In the genomic region with DNA sequence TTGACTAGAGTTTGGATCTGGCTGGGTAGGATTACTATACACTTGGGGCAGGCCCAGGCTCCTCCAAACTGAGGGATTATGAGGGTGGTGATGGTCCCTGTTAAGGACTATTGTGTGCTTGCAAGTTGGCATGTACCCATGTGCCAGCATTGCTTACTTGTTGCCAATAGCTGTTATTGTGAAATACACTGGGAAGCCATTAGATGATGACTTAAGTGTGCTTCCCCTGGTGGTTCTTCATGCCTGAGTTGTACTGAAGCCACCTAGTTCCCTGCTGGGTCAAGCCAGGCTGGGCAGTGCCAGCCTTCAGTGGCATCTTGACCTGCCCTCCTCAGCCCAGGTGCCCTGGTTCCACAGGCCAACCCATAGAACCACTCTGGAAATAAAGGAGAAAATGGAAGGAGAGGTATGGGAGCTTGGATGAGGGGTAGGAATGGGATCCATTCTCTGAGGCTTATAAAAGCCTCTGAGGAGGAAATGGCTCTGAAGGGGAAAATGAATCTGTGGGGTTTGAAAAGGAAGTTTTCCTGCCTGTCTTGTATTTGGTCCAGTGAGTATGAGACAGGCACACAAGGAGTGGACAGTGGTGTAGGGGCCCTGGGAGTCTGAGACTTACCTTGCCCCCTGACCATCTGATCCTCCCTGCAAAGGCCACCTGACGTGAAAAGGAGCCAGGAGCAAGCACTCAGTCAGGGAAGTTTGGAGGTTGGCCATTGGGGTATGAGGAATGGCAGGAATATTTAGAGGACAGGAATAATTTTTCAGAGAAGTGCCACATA, we compare ENCODE assay signal across 8 cellular contexts. TPM values are rescaled to one million over a fixed set of nuclear protein-coding genes. Genes with fewer than 3 reads are reported as not detected.
DNase-seq lines count a peak whose midpoint lies in the region; ATAC-seq and TF ChIP-seq lines count a peak whose summit lies in the region.

No MANE protein-coding gene starts in this region.

- H3K36me3 ChIP-seq in GM06990 (ENCODE audit: control insufficient read depth, insufficient read depth, low read length) = peaks cover 7% of the 10 kb centered on the region
- H3K36me3 ChIP-seq in Peyer's patch = peaks cover 0 to 4% (median 0%) of the 10 kb centered on the region in 3 donors
- H3K36me3 ChIP-seq in skeletal muscle tissue (ENCODE audit: control insufficient read depth in 3 of 3, insufficient read depth in 3 of 3, low read length in 3 of 3) = peaks cover 3 to 9% (median 7%) of the 10 kb centered on the region in 3 donors

- peaks cover 3% of the 10 kb centered on the region for H3K36me3 Mint-ChIP-seq in osteocyte (ENCODE audit: unreplicated experiment)

- no peak overlapping the region for H3K27ac Mint-ChIP-seq in osteocyte (ENCODE audit: unreplicated experiment)

- no peak for DNase-seq in GM06990 (ENCODE audit: extremely low read depth, insufficient read length)
- DNase-seq in Peyer's patch = no peak
- no peak for DNase-seq in osteocyte (ENCODE audit: extremely low spot score, unreplicated experiment)
- no peak for DNase-seq in ureter (ENCODE audit: low spot score)
- DNase-seq in NCI-H1436 treated with DMSO at 0.1 percent for 48 hours (lab: John Stamatoyannopoulos, UW) = no peak

- peak overlapping the region; percentile 63 for H3K4me3 ChIP-seq in GM06990 (replicated peaks; ENCODE audit: low read depth, low read length)
- H3K4me3 ChIP-seq in Peyer's patch = peak overlapping the region; percentile 44 to 64 (median 58)
- peak overlapping the region; percentile 71 to 77 (median 73) for H3K4me3 ChIP-seq in skeletal muscle tissue (ENCODE audit: low read length in 3 of 3)

- H3K4me3 Mint-ChIP-seq in osteocyte (ENCODE audit: unreplicated experiment) = no peak overlapping the region

- no peaks in the 10 kb centered on the region for H3K27me3 Mint-ChIP-seq in osteocyte (ENCODE audit: unreplicated experiment)

- peaks cover 7% of the 10 kb centered on the region for H3K4me1 Mint-ChIP-seq in osteocyte (ENCODE audit: unreplicated experiment)

- H3K9me3 Mint-ChIP-seq in osteocyte (ENCODE audit: unreplicated experiment) = no peaks in the 10 kb centered on the region

- ATAC-seq in esophagus mucosa (peak; percentile 2), GM21447 (IDR thresholded peaks at IDR 0.05; ENCODE audit: unreplicated experiment) (no peak)

- H3K9me3 ChIP-seq in Peyer's patch = no peaks in the 10 kb centered on the region
- H3K9me3 ChIP-seq in skeletal muscle tissue (ENCODE audit: control insufficient read depth in 3 of 3, low read length in 3 of 3) = peaks cover 0 to 2% (median 0%) of the 10 kb centered on the region in 3 donors

- no peaks in the 10 kb centered on the region for H3K27me3 ChIP-seq in GM06990 (replicated peaks; ENCODE audit: control insufficient read depth, insufficient read depth, low read length)
- no peaks in the 10 kb centered on the region for H3K27me3 ChIP-seq in Peyer's patch
- H3K27me3 ChIP-seq in skeletal muscle tissue (ENCODE audit: control insufficient read depth in 3 of 3, insufficient read depth in 3 of 3, low read length in 3 of 3) = peaks cover 5 to 25% (median 20%) of the 10 kb centered on the region in 3 donors

- H3K4me1 ChIP-seq in Peyer's patch = peaks cover 8 to 79% (median 27%) of the 10 kb centered on the region in 4 donors
- H3K4me1 ChIP-seq in skeletal muscle tissue (ENCODE audit: control insufficient read depth in 3 of 3, insufficient read depth in 3 of 3, low read length in 3 of 3) = peaks cover 40 to 77% (median 54%) of the 10 kb centered on the region in 3 donors

- H3K9ac ChIP-seq in skeletal muscle tissue (ENCODE audit: low read depth in 1 of 3, low read length in 3 of 3) = peak overlapping the region; percentile 59 to 80 (median 68)

- H3K27ac ChIP-seq in Peyer's patch (peak overlapping the region; percentile 62 to 96 (median 85)), skeletal muscle tissue (ENCODE audit: low read depth, low read length) (peak overlapping the region; percentile 69)

- TF ChIP-seq CTCF in GM06990 (IDR thresholded peaks at IDR 0.05; ENCODE audit: insufficient read depth, low read length, poor library complexity, severe bottlenecking) (no peak), Peyer's patch (IDR thresholded peaks at IDR 0.05) (no peak), osteocyte (IDR thresholded peaks at IDR 0.05) (no peak)

- no peak for TF ChIP-seq POLR2A in Peyer's patch (IDR thresholded peaks at IDR 0.05)

RNA-seq across cellular contexts. Expression of gene LTB4R, which starts 0.7 kb away (rescaled TPM):
- total RNA-seq in Peyer's patch (10 to 100 TPM in 2 of 4 donors, 1 to 10 TPM in 2; 5.1 to 28.5 (median 10.1) TPM), esophagus mucosa (94.9 TPM), skeletal muscle tissue (2.1 TPM), osteocyte (10.0 and 11.3 TPM in 2 replicates), ureter (9.6 TPM)

RNA-seq across cellular contexts. Expression of gene LTB4R2, which starts 2.1 kb away (rescaled TPM):
- total RNA-seq in Peyer's patch = 10 to 100 TPM in 2 of 4 donors, 1 to 10 TPM in 2; 7.7 to 37.2 (median 12.2) TPM
- 82.9 TPM for total RNA-seq in esophagus mucosa
- total RNA-seq in skeletal muscle tissue = 1.6 TPM
- 12.5 and 14.9 TPM in 2 replicates for total RNA-seq in osteocyte
- total RNA-seq in ureter = 8.2 TPM

RNA-seq across cellular contexts. Expression of gene CIDEB, which starts 4.2 kb away (rescaled TPM):
- total RNA-seq in Peyer's patch (100 to 1,000 TPM in 2 of 4 donors, 10 to 100 TPM in 2; 22.3 to 184 (median 136) TPM), esophagus mucosa (27.4 TPM), skeletal muscle tissue (4.7 TPM), osteocyte (not detected in 2 replicates), ureter (11.1 TPM)

RNA-seq across cellular contexts. Expression of gene NOP9, which starts 12.4 kb away (rescaled TPM):
- total RNA-seq in Peyer's patch (10 to 100 TPM; 14.5 to 30.0 (median 22.4) TPM), esophagus mucosa (20.5 TPM), skeletal muscle tissue (22.4 TPM), osteocyte (27.8 and 28.2 TPM in 2 replicates), ureter (36.5 TPM)

RNA-seq across cellular contexts. Expression of gene DHRS1, which starts 12.4 kb away (rescaled TPM):
- total RNA-seq in Peyer's patch (100 to 1,000 TPM in 1 of 4 donors, 10 to 100 TPM in 3; 51.2 to 130 (median 67.1) TPM), esophagus mucosa (110 TPM), skeletal muscle tissue (6.3 TPM), osteocyte (24.6 and 27.0 TPM in 2 replicates), ureter (28.7 TPM)
